Comparison of ENCODE assay signal across 9 cellular contexts in the genomic region with DNA sequence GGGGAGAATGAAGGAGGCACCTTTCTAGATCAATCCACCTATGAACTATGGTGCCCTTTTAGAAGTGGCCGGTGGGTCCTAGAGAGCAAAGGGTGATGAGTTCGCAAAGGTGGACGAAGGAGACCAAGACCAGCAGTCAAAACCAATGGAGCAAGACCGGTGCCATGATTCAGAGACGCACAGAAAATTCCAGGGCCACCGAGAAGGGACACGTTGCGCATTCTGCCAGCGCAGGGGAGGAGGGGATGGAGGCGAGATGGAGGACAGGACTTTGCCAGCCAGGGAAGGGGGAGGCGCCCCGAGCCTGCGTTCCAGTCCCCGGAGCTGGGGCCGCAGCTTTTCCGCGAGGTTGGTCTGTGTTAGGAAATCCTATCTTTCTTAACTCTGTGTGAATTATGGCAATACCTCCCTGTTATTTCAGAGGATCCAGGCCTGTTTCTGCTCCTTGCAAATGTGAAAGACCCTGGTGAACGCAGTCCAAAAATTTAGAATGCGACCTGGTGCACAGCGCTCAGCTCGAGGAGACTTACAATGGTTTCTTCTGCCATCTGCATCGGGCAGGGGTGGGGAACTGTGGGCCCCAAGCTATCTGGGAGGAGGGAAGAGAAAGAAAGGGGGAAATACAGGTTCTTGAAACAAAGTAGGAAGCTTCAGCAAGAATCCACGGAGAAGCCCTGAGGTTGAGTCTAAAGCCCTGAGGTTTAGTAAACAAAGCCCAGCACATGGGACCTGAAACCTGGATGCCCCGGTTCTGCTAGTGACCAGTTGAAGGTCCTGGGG.
DNase-seq lines count a peak whose midpoint lies in the region; ATAC-seq and TF ChIP-seq lines count a peak whose summit lies in the region.
"Had no signal": no experiment of that assay in that cellular context is flagged by ENCODE, and none has a peak within 500 bp of the region (broad histone marks: within the 10 kb centered on the region; RNA-seq: fewer than 3 reads in every experiment).

No MANE protein-coding gene starts in this region.

- no peak for TF ChIP-seq CTCF in upper lobe of right lung (IDR thresholded peaks at IDR 0.05)

- H3K4me1 ChIP-seq in upper lobe of right lung: peaks cover 23% of the 10 kb centered on the region

- ATAC-seq in activated naive CD4-positive, alpha-beta T cell treated with anti-CD3 and anti-CD28 coated beads, Interleukin-2, amount 50 U/mL, for 72 hours: no peak
- peak; percentile 52 for ATAC-seq in upper lobe of right lung
- ATAC-seq in HG03095 (IDR thresholded peaks at IDR 0.05; ENCODE audit: unreplicated experiment): no peak
- ATAC-seq in GM19328 (IDR thresholded peaks at IDR 0.05; ENCODE audit: unreplicated experiment): no peak

- H3K4me3 ChIP-seq in upper lobe of right lung: peak overlapping the region; percentile 53

- H3K27ac Mint-ChIP-seq in activated naive CD4-positive, alpha-beta T cell treated with anti-CD3 and anti-CD28 coated beads, Interleukin-2, amount 10 ng/mL, durations not matched to agents 7 days and 5 days: no peak overlapping the region
- peak overlapping the region in 1 of 2 donors; percentile 91 for H3K27ac Mint-ChIP-seq in activated naive CD4-positive, alpha-beta T cell treated with anti-CD3 and anti-CD28 coated beads, Interleukin-2, amount 50 U/mL, for 72 hours

- intact Hi-C loops in upper lobe of right lung (cut with DNase I): no loop called here

- H3K4me1 Mint-ChIP-seq in activated naive CD4-positive, alpha-beta T cell treated with anti-CD3 and anti-CD28 coated beads, Interleukin-2, amount 10 ng/mL, durations not matched to agents 7 days and 5 days: peaks cover 47% of the 10 kb centered on the region

- no peaks in the 10 kb centered on the region for H3K36me3 Mint-ChIP-seq in activated naive CD4-positive, alpha-beta T cell treated with anti-CD3 and anti-CD28 coated beads, Interleukin-2, amount 10 ng/mL, durations not matched to agents 7 days and 5 days
- H3K36me3 Mint-ChIP-seq in activated naive CD4-positive, alpha-beta T cell treated with anti-CD3 and anti-CD28 coated beads, Interleukin-2, amount 50 U/mL, for 72 hours: peaks cover 0 to 6% of the 10 kb centered on the region in 2 donors

- H3K9me3 ChIP-seq in upper lobe of right lung: no peaks in the 10 kb centered on the region
- H3K9me3 ChIP-seq: SJSA1 had no signal

- no peaks in the 10 kb centered on the region for H3K36me3 ChIP-seq in upper lobe of right lung
- H3K36me3 ChIP-seq: SJSA1 had no signal

- no peaks in the 10 kb centered on the region for H3K27me3 ChIP-seq in upper lobe of right lung
- H3K27me3 ChIP-seq: SJSA1 had no signal

- H3K4me3 Mint-ChIP-seq in activated naive CD4-positive, alpha-beta T cell treated with anti-CD3 and anti-CD28 coated beads, Interleukin-2, amount 10 ng/mL, durations not matched to agents 7 days and 5 days: peak overlapping the region; percentile 45

- H3K27me3 Mint-ChIP-seq in activated naive CD4-positive, alpha-beta T cell treated with anti-CD3 and anti-CD28 coated beads, Interleukin-2, amount 10 ng/mL, durations not matched to agents 7 days and 5 days: peaks cover 9% of the 10 kb centered on the region

- H3K9me3 Mint-ChIP-seq in activated naive CD4-positive, alpha-beta T cell treated with anti-CD3 and anti-CD28 coated beads, Interleukin-2, amount 10 ng/mL, durations not matched to agents 7 days and 5 days: no peaks in the 10 kb centered on the region
- H3K9me3 Mint-ChIP-seq in activated naive CD4-positive, alpha-beta T cell treated with anti-CD3 and anti-CD28 coated beads, Interleukin-2, amount 50 U/mL, for 72 hours: no peaks in the 10 kb centered on the region

- CTCF ChIA-PET in activated naive CD4-positive, alpha-beta T cell treated with anti-CD3 and anti-CD28 coated beads, Interleukin-2, amount 10 ng/mL, durations not matched to agents 7 days and 5 days (lab: Charles Lee): interaction anchor here (1.0 to 3.1 kb wide), 9 partner anchors 8 to 279 kb away, joined by 3 to 24 read pairs (median 6); no protein-coding TSS in a partner anchor

- H3K27ac ChIP-seq in upper lobe of right lung: peak overlapping the region; percentile 68
- H3K27ac ChIP-seq: SJSA1 had no signal

- no peak for DNase-seq in activated naive CD4-positive, alpha-beta T cell treated with anti-CD3 and anti-CD28 coated beads, Interleukin-2, amount 10 ng/mL, durations not matched to agents 7 days and 5 days
- DNase-seq in activated naive CD4-positive, alpha-beta T cell treated with anti-CD3 and anti-CD28 coated beads, Interleukin-2, amount 50 U/mL, for 72 hours (ENCODE audit: low spot score in 2 of 2): no peak
- DNase-seq in cerebellar cortex (ENCODE audit: low spot score) (peak; percentile 69), midbrain (lab: John Stamatoyannopoulos, UW) (peak; percentile 12), upper lobe of right lung (peak; percentile 73), NCI-H187 treated with DMSO at 0.1 percent for 48 hours (lab: John Stamatoyannopoulos, UW) (no peak)

Comparison
In these comparisons a context has a peak if more than half of its experiments do, and no peak if none do; other contexts are left out.
1. DNase-seq: peak in cerebellar cortex (single experiment), midbrain (single experiment) and upper lobe of right lung (single experiment); none in activated naive CD4-positive, alpha-beta T cell treated with anti-CD3 and anti-CD28 coated beads, Interleukin-2, amount 10 ng/mL, durations not matched to agents 7 days and 5 days (single experiment), activated naive CD4-positive, alpha-beta T cell treated with anti-CD3 and anti-CD28 coated beads, Interleukin-2, amount 50 U/mL, for 72 hours (0 of 2) and NCI-H187 treated with DMSO at 0.1 percent for 48 hours (single experiment).